Comparison of ENCODE assay signal across 1 cellular context in genomic region chr11:1411739-1412138, GRCh38. TPM values are rescaled to one million over a fixed set of nuclear protein-coding genes. Genes with fewer than 3 reads are reported as not detected.
"Had no signal": no experiment of that assay in that cellular context is flagged by ENCODE, and none has a peak within 500 bp of the region (broad histone marks: within the 10 kb centered on the region; RNA-seq: fewer than 3 reads in every experiment).

No MANE protein-coding gene starts in this region.

RNA-seq across cellular contexts. Expression of gene BRSK2, which starts 22.0 kb away (rescaled TPM):
- polyA plus RNA-seq: naive thymus-derived CD8-positive, alpha-beta T cell had no signal
